In genomic region chr6:129774697-129775447, GRCh38 we compare ENCODE assay signal across 9 cellular contexts.
DNase-seq lines count a peak whose midpoint lies in the region; ATAC-seq and TF ChIP-seq lines count a peak whose summit lies in the region.
"Had no signal": no experiment of that assay in that cellular context is flagged by ENCODE, and none has a peak within 500 bp of the region (broad histone marks: within the 10 kb centered on the region; RNA-seq: fewer than 3 reads in every experiment).

No MANE protein-coding gene starts in this region.

- peak; percentile 67 for DNase-seq in DMS53 treated with DMSO at 0.1 percent for 48 hours (lab: John Stamatoyannopoulos, UW; ENCODE audit: unreplicated experiment)
- peak; percentile 76 for DNase-seq in NCI-H460 (ENCODE audit: extremely low read depth, low read depth)
- DNase-seq in activated CD4-positive, alpha-beta T cell treated with anti-CD3 and anti-CD28 coated beads, Interleukin-2, amount 50 U/mL, for 48 hours, result peak; percentile 65 to 67
- peak; percentile 82 for DNase-seq in epithelial cell of esophagus (ENCODE audit: low read depth)
- DNase-seq in mesothelial cell of epicardium (ENCODE audit: low spot score in 2 of 2, unreplicated experiment in 2 of 2), result peak; percentile 31 to 70
- DNase-seq in stimulated activated naive CD8-positive, alpha-beta T cell treated with anti-CD3 and anti-CD28 coated beads, Interleukin-15, Interleukin-2, amounts not matched to agents 100 U/mL and 50 U/mL, for 24 hours, result peak; percentile 70

- no peak overlapping the region for H3K4me3 ChIP-seq in epithelial cell of esophagus (ENCODE audit: low read length)

- H3K27me3 Mint-ChIP-seq in mesothelial cell of epicardium (ENCODE audit: low read depth), result peaks cover 14% of the 10 kb centered on the region

- peaks cover 2% of the 10 kb centered on the region for H3K4me1 Mint-ChIP-seq in mesothelial cell of epicardium
- H3K4me1 Mint-ChIP-seq: central memory CD8-positive, alpha-beta T cell had no signal

- H3K27ac Mint-ChIP-seq in mesothelial cell of epicardium, result no peak overlapping the region

- TF ChIP-seq CTCF in epithelial cell of esophagus (IDR thresholded peaks at IDR 0.05; ENCODE audit: insufficient read depth, low read depth, low read length, missing control alignments) (peak; percentile 99), mesothelial cell of epicardium (IDR thresholded peaks at IDR 0.05; ENCODE audit: unreplicated experiment) (peak; percentile 57)

- ATAC-seq in HG02759 (IDR thresholded peaks at IDR 0.05; ENCODE audit: unreplicated experiment), result peak; percentile 52
- ATAC-seq in stimulated activated naive CD8-positive, alpha-beta T cell treated with anti-CD3 and anti-CD28 coated beads, Interleukin-15, Interleukin-2, amounts not matched to agents 100 U/mL and 50 U/mL, for 24 hours, result peak; percentile 40
- ATAC-seq in GM18498 (IDR thresholded peaks at IDR 0.05; ENCODE audit: unreplicated experiment), result no peak

- peaks cover 26% of the 10 kb centered on the region for H3K9me3 Mint-ChIP-seq in mesothelial cell of epicardium
- H3K9me3 Mint-ChIP-seq: central memory CD8-positive, alpha-beta T cell had no signal

- peaks cover 7% of the 10 kb centered on the region for H3K36me3 Mint-ChIP-seq in mesothelial cell of epicardium

- H3K4me3 Mint-ChIP-seq in mesothelial cell of epicardium, result peak overlapping the region; percentile 60
- H3K4me3 Mint-ChIP-seq: central memory CD8-positive, alpha-beta T cell had no signal
